ENCODE assay signal across 8 cellular contexts in the genomic region with DNA sequence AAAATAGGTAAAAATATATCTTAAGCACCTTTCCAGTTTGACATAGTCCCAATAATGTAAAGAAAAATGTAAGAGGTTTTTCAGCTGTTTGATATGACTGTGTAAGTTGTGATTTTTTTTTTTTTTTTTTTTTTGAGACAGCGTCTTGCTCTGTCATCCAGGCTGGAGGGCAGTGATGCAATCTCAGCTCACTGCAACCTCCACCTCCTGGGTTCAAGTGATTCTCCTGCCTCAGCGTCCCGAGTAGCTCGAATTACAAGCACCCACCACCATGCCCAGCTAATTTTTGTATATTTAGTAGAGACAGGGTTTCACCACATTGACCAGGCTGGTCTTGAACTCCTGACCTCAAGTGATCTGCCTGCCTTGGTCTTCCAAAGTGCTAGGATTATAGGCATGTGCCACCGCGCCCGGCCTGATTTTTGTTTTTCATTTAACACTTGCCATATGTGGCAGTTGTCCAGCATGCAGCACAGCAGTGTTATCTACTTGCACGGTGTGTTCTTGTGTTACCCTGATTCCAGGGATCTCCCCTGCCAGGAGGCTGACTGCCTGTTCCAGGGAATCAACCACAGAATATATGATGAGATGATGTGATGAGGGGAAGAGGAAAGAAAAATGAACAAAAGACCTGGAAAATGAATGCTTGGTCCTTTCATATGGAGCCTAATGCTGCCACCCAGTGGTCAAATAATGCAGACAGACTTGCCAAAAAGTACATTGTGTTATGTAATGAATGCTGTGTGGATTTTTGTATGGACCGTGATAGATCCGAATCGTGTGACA.
A peak's percentile ranks its signal among the peaks of the same experiment; 100 is the strongest.
DNase-seq lines count a peak whose midpoint lies in the region; ATAC-seq and TF ChIP-seq lines count a peak whose summit lies in the region.

No MANE protein-coding gene starts in this region.

- H3K4me1 ChIP-seq in neutrophil (ENCODE audit: control insufficient read depth in 1 of 2, insufficient read depth in 1 of 2, low read depth in 1 of 2, low read length in 1 of 2) (no peaks in the 10 kb centered on the region), testis (no peaks in the 10 kb centered on the region)

- peak overlapping the region; percentile 24 to 71 for H3K4me3 Mint-ChIP-seq in activated T-cell treated with anti-CD3 and anti-CD28 coated beads, Interleukin-2, amount 50 U/mL, for 72 hours

- H3K4me3 ChIP-seq in fibroblast of pulmonary artery (replicated peaks; ENCODE audit: low read depth, low read length) (no peak overlapping the region), neutrophil (ENCODE audit: low read depth in 1 of 2, low read length in 1 of 2) (no peak overlapping the region), testis (no peak overlapping the region)

- DNase-seq in SIG-M5 treated with dmso at 0.1 percent for 504 hours (lab: John Stamatoyannopoulos, UW; ENCODE audit: unreplicated experiment) = peak; percentile 58
- no peak for DNase-seq in SIG-M5 (lab: John Stamatoyannopoulos, UW)
- peak; percentile 38 for DNase-seq in KG1 (lab: John Stamatoyannopoulos, UW)
- DNase-seq in OCI-M1 (lab: John Stamatoyannopoulos, UW) = peak; percentile 87
- DNase-seq in activated T-cell treated with anti-CD3 and anti-CD28 coated beads, Interleukin-2, amount 50 U/mL, for 72 hours = peak; percentile 53 to 60
- DNase-seq in fibroblast of pulmonary artery (ENCODE audit: low read depth) = peak; percentile 87
- DNase-seq in testis = peak; percentile 85

- no peaks in the 10 kb centered on the region for H3K27me3 Mint-ChIP-seq in activated T-cell treated with anti-CD3 and anti-CD28 coated beads, Interleukin-2, amount 50 U/mL, for 72 hours (ENCODE audit: low read depth)

- peaks cover 38% of the 10 kb centered on the region for H3K4me1 Mint-ChIP-seq in activated T-cell treated with anti-CD3 and anti-CD28 coated beads, Interleukin-2, amount 50 U/mL, for 72 hours (ENCODE audit: low read depth)

- peak overlapping the region; percentile 84 for H3K27ac Mint-ChIP-seq in activated T-cell treated with anti-CD3 and anti-CD28 coated beads, Interleukin-2, amount 50 U/mL, for 72 hours

- TF ChIP-seq POLR2A in testis (IDR thresholded peaks at IDR 0.05) = no peak

- intact Hi-C loops in testis (cut with DNase I; ENCODE audit: low total_unique reads) = no loop called here

- H3K27me3 ChIP-seq in neutrophil = no peaks in the 10 kb centered on the region
- H3K27me3 ChIP-seq in testis = no peaks in the 10 kb centered on the region

- no peaks in the 10 kb centered on the region for H3K36me3 Mint-ChIP-seq in activated T-cell treated with anti-CD3 and anti-CD28 coated beads, Interleukin-2, amount 50 U/mL, for 72 hours (ENCODE audit: insufficient read depth in 2 of 2)

- TF ChIP-seq CTCF in fibroblast of pulmonary artery (IDR thresholded peaks at IDR 0.05; ENCODE audit: low read length, missing control alignments) = peak; percentile 77
- peak; percentile 76 for TF ChIP-seq CTCF in neutrophil (IDR thresholded peaks at IDR 0.05)
- TF ChIP-seq CTCF in testis (IDR thresholded peaks at IDR 0.05) = peak; percentile 72 to 89 (median 81)

- H3K9me3 ChIP-seq in neutrophil (no peaks in the 10 kb centered on the region), testis (no peaks in the 10 kb centered on the region)

- H3K27ac ChIP-seq in neutrophil (no peak overlapping the region), testis (no peak overlapping the region)

- H3K36me3 ChIP-seq in neutrophil (no peaks in the 10 kb centered on the region), testis (ENCODE audit: low read depth, missing control alignments) (no peaks in the 10 kb centered on the region)

- 53 to 55% methylated on average over 11 of the region's 11 CpGs for WGBS in testis, 2 donors

- peak in 1 of 2 donors; percentile 26 for ATAC-seq in activated T-cell treated with anti-CD3 and anti-CD28 coated beads, Interleukin-2, amount 50 U/mL, for 72 hours (replicated peaks in 1 of 2)

- H3K9me3 Mint-ChIP-seq in activated T-cell treated with anti-CD3 and anti-CD28 coated beads, Interleukin-2, amount 50 U/mL, for 72 hours = no peaks in the 10 kb centered on the region
